Comparison of ENCODE assay signal across 21 cellular contexts in genomic region chr16:200388-200787, GRCh38. TPM values are rescaled to one million over a fixed set of nuclear protein-coding genes. Genes with fewer than 3 reads are reported as not detected.
DNase-seq lines count a peak whose midpoint lies in the region; ATAC-seq and TF ChIP-seq lines count a peak whose summit lies in the region.
"Had no signal": no experiment of that assay in that cellular context is flagged by ENCODE, and none has a peak within 500 bp of the region (broad histone marks: within the 10 kb centered on the region; RNA-seq: fewer than 3 reads in every experiment).

No MANE protein-coding gene starts in this region.

- H3K4me3 ChIP-seq in PC-9 = no peak overlapping the region
- H3K4me3 ChIP-seq in epithelial cell of proximal tubule (ENCODE audit: low read depth, low read length) = no peak overlapping the region
- no peak overlapping the region for H3K4me3 ChIP-seq in psoas muscle
- H3K4me3 ChIP-seq: cardiac muscle cell, left ventricle myocardium inferior, SJCRH30 had no signal

- DNase-seq in GM03348 (ENCODE audit: low spot score) (peak; percentile 37), PC-9 (no peak), epithelial cell of proximal tubule (ENCODE audit: low read depth) (peak; percentile 42), psoas muscle (no peak), anterior cingulate cortex (lab: John Stamatoyannopoulos, UW) (no peak), pons (ENCODE audit: low spot score) (no peak), GM20000 (ENCODE audit: low spot score) (no peak)
- DNase-seq: activated CD8-positive, alpha-beta T cell treated with anti-CD3 and anti-CD28 coated beads for 36 hours; activated gamma-delta T cell; CD4-positive, alpha-beta T cell; KG1; left ventricle myocardium inferior; NCI-H2081; NK-92 treated with Interleukin-12 subunit alpha and Interleukin-12 subunit beta, amount 100 ng/mL, for 24 hours; SJCRH30; stimulated activated naive B cell treated with anti-CD40 and anti-IgM and Interleukin-4, amounts not matched to agents 10 μg/mL and 1 μg/mL and 100 μg/mL, for 72 hours had no signal

- no peak overlapping the region for H2AFZ ChIP-seq in PC-9

- POLR2A ChIA-PET in PC-9 (lab: Charles Lee; ENCODE audit: unreplicated experiment) = interaction anchor here (0.7 kb wide), 1 partner anchor 200 kb away, joined by 4 read pairs; no protein-coding TSS in a partner anchor

- 89 to 95% (median 92%) methylated on average over 5 of the region's 5 CpGs for WGBS in psoas muscle, 3 donors

- intact Hi-C loops in PC-9 (cut with micrococcal nuclease; ENCODE audit: unreplicated experiment) = no loop called here
- intact Hi-C loops in psoas muscle (cut with DNase I) = loop anchor here in 1 of 2 donors (10.0 kb wide), 1 partner anchor 154 kb away; the partner anchor contains the start of gene AXIN1

- H3K4me1 ChIP-seq in PC-9 (replicated peaks; ENCODE audit: insufficient read depth) (no peaks in the 10 kb centered on the region), psoas muscle (no peaks in the 10 kb centered on the region)
- H3K4me1 ChIP-seq: left ventricle myocardium inferior, SJCRH30 had no signal

- H4K20me1 ChIP-seq in PC-9 (ENCODE audit: insufficient read depth) = peaks cover 10% of the 10 kb centered on the region

- 0 out of 2 replicates have a peak overlapping the region, but pooled peaks have one; percentile 23 for H3K27ac ChIP-seq in PC-9
- H3K27ac ChIP-seq in psoas muscle = no peak overlapping the region
- H3K27ac ChIP-seq: cardiac muscle cell, left ventricle myocardium inferior, SJCRH30 had no signal

- no peaks in the 10 kb centered on the region for H3K79me2 ChIP-seq in PC-9 (ENCODE audit: low read depth)

- H3K9me2 ChIP-seq in PC-9 (ENCODE audit: insufficient read depth) = no peaks in the 10 kb centered on the region

- ATAC-seq in psoas muscle = peak in 3 of 4 donors; percentile 26 to 33 (median 27)
- ATAC-seq in GM21576 (IDR thresholded peaks at IDR 0.05; ENCODE audit: unreplicated experiment) = no peak
- ATAC-seq: activated CD8-positive, alpha-beta T cell treated with anti-CD3 and anti-CD28 coated beads for 36 hours; natural killer cell treated with Interleukin-12 subunit alpha and Interleukin-12 subunit beta and Interleukin-15 and Interleukin-18, amount 100 ng/mL, for 72 hours; stimulated activated naive B cell treated with anti-CD40 and anti-IgM and Interleukin-4, amounts not matched to agents 10 μg/mL and 1 μg/mL and 100 μg/mL, for 72 hours had no signal

- H3K36me3 ChIP-seq in PC-9 (ENCODE audit: low read depth) = peaks cover 31% of the 10 kb centered on the region
- peaks cover 28 to 98% of the 10 kb centered on the region in 2 donors for H3K36me3 ChIP-seq in psoas muscle (ENCODE audit: insufficient read depth in 1 of 2, low read depth in 1 of 2)

- TF ChIP-seq CTCF in PC-9 (conservative IDR thresholded peaks at IDR 0.05) (no peak), epithelial cell of proximal tubule (conservative IDR thresholded peaks at IDR 0.05; ENCODE audit: low read depth, low read length) (no peak), psoas muscle (IDR thresholded peaks at IDR 0.05) (no peak), GM20000 (IDR thresholded peaks at IDR 0.05; ENCODE audit: extremely low read depth, missing control alignments) (no peak)

- H3K9me3 ChIP-seq in PC-9 (ENCODE audit: insufficient read depth, low read depth) (no peaks in the 10 kb centered on the region), psoas muscle (no peaks in the 10 kb centered on the region)
- H3K9me3 ChIP-seq: left ventricle myocardium inferior, SJCRH30 had no signal

- H3K27me3 ChIP-seq in PC-9 (ENCODE audit: insufficient read depth, low read depth) = no peaks in the 10 kb centered on the region
- no peaks in the 10 kb centered on the region for H3K27me3 ChIP-seq in psoas muscle (ENCODE audit: insufficient read depth in 3 of 3, low read length in 2 of 3)
- H3K27me3 ChIP-seq: cardiac muscle cell, SJCRH30 had no signal

- CTCF ChIA-PET in PC-9 (lab: Charles Lee) = interaction anchor here (0.7 kb wide), 1 partner anchor 41 kb away, joined by 3 read pairs; no protein-coding TSS in a partner anchor

- no peak overlapping the region for H3K4me2 ChIP-seq in PC-9

- H3F3A ChIP-seq in PC-9 (ENCODE audit: insufficient read depth, low read depth) = peaks cover 12% of the 10 kb centered on the region

- BruUV-seq in PC-9 (replicated peaks; lab: Mats Ljungman, UMichigan) = no TSS peak

RNA-seq across cellular contexts. Expression of gene HBQ1, which starts 20.1 kb away (rescaled TPM):
- total RNA-seq in PC-9 (2021) = not detected in 2 replicates
- 1.5 and 12.1 TPM in 2 replicates for total RNA-seq in epithelial cell of proximal tubule
- total RNA-seq in psoas muscle = under 1 TPM in 1 of 4 donors, not detected in 3; 0.58 TPM
- not detected for polyA plus RNA-seq in psoas muscle
- total RNA-seq: CD4-positive, alpha-beta T cell; left ventricle myocardium inferior; natural killer cell treated with Interleukin-12 subunit alpha and Interleukin-12 subunit beta and Interleukin-15 and Interleukin-18, amount 100 ng/mL, for 72 hours; SJCRH30 had no signal

RNA-seq across cellular contexts. Expression of gene HBA1, which starts 23.9 kb away (rescaled TPM):
- total RNA-seq in PC-9 (2021) (not detected in 2 replicates), epithelial cell of proximal tubule (not detected in 2 replicates), psoas muscle (1,000 to 10,000 TPM in 1 of 4 donors, 100 to 1,000 TPM in 1, 10 to 100 TPM in 2; 22.5 to 1,513 (median 169) TPM)
- polyA plus RNA-seq in psoas muscle = 10 to 100 TPM in 1 of 3 donors, 1 to 10 TPM in 2; 6.1 to 10.3 (median 8.2) TPM
- total RNA-seq: activated CD8-positive, alpha-beta T cell treated with anti-CD3 and anti-CD28 coated beads for 36 hours; cardiac muscle cell; CD4-positive, alpha-beta T cell; G401; SJCRH30 had no signal

RNA-seq across cellular contexts. Expression of gene HBA2, which starts 27.7 kb away (rescaled TPM):
- total RNA-seq in PC-9 (2021) (not detected in 2 replicates), epithelial cell of proximal tubule (not detected in 2 replicates), psoas muscle (1,000 to 10,000 TPM in 1 of 4 donors, 100 to 1,000 TPM in 1, 10 to 100 TPM in 2; 11.9 to 1,244 (median 122) TPM)
- polyA plus RNA-seq in psoas muscle = 10 to 100 TPM; 18.5 to 24.9 (median 22.9) TPM
- total RNA-seq: activated CD8-positive, alpha-beta T cell treated with anti-CD3 and anti-CD28 coated beads for 36 hours; CD4-positive, alpha-beta T cell; G401; H1; natural killer cell treated with Interleukin-12 subunit alpha and Interleukin-12 subunit beta and Interleukin-15 and Interleukin-18, amount 100 ng/mL, for 72 hours; SJCRH30 had no signal
- polyA plus RNA-seq: cardiac muscle cell had no signal

RNA-seq across cellular contexts. Expression of gene LUC7L, which starts 28.9 kb away (rescaled TPM):
- total RNA-seq in PC-9 (2021) = 64.3 and 66.9 TPM in 2 replicates
- total RNA-seq in epithelial cell of proximal tubule = 49.3 and 77.6 TPM in 2 replicates
- 10 to 100 TPM; 23.8 to 30.3 (median 27.1) TPM for total RNA-seq in psoas muscle
- 10 to 100 TPM; 36.3 to 58.9 (median 36.7) TPM for polyA plus RNA-seq in psoas muscle

RNA-seq across cellular contexts. Expression of gene FAM234A, which starts 34.2 kb away (rescaled TPM):
- total RNA-seq in PC-9 (2021) (126 and 131 TPM in 2 replicates), epithelial cell of proximal tubule (67.3 and 87.6 TPM in 2 replicates), psoas muscle (100 to 1,000 TPM; 108 to 154 (median 120) TPM)
- 100 to 1,000 TPM in 1 of 3 donors, 10 to 100 TPM in 2; 54.2 to 198 (median 98.4) TPM for polyA plus RNA-seq in psoas muscle

Comparison
In these comparisons a context has a peak if more than half of its experiments do, and no peak if none do; other contexts are left out.
1. DNase-seq: peak in GM03348 (single experiment) and epithelial cell of proximal tubule (single experiment); none in PC-9 (0 of 2), psoas muscle (0 of 2), anterior cingulate cortex (0 of 58), pons (single experiment) and GM20000 (single experiment).